ENCODE assay signal across 16 cellular contexts in the genomic region with DNA sequence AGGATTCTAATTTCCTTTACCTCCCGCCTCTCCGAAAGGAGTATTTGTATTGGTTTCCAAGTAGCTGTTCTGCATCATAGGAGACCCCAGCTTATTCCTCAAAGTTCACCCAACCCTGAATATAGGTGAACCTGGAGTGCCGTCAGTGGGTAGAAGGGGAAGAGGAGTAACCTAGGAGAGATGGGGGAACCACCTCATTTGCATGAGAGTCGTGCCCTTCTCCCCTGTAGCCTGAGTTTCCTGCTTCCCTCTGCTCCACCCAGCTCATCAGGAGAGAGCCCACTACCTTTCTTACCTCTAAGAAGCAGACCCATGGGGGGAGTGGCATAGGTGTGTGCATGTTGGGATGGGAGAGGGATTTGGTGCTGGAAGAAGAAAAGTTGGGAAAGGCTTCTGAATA. TPM values are rescaled to one million over a fixed set of nuclear protein-coding genes. Genes with fewer than 3 reads are reported as not detected.
A peak's percentile ranks its signal among the peaks of the same experiment; 100 is the strongest.
DNase-seq lines count a peak whose midpoint lies in the region; ATAC-seq and TF ChIP-seq lines count a peak whose summit lies in the region.
"Had no signal": no experiment of that assay in that cellular context is flagged by ENCODE, and none has a peak within 500 bp of the region (broad histone marks: within the 10 kb centered on the region; RNA-seq: fewer than 3 reads in every experiment).

No MANE protein-coding gene starts in this region.

- H3K36me3 Mint-ChIP-seq in stimulated activated naive B cell treated with anti-CD40 and anti-IgM and Interleukin-4, amounts not matched to agents 10 μg/mL and 1 μg/mL and 100 μg/mL, for 72 hours = peaks cover 9 to 15% of the 10 kb centered on the region in 2 donors
- H3K36me3 Mint-ChIP-seq: CD14-positive monocyte had no signal

- peaks cover 5% of the 10 kb centered on the region for H3K4me1 Mint-ChIP-seq in stimulated activated naive CD8-positive, alpha-beta T cell treated with anti-CD3 and anti-CD28 coated beads, Interleukin-15, amount 100 ng/mL, for 72 hours
- H3K4me1 Mint-ChIP-seq in stimulated activated naive B cell treated with anti-CD40 and anti-IgM and Interleukin-4, amounts not matched to agents 10 μg/mL and 1 μg/mL and 100 μg/mL, for 72 hours = peaks cover 9 to 24% of the 10 kb centered on the region in 2 donors

- intact Hi-C loops in gastrocnemius medialis (cut with DNase I; ENCODE audit: low total_unique reads) = no loop called here

- no peaks in the 10 kb centered on the region for H3K9me3 Mint-ChIP-seq in stimulated activated naive CD8-positive, alpha-beta T cell treated with anti-CD3 and anti-CD28 coated beads, Interleukin-15, amount 100 ng/mL, for 72 hours
- no peaks in the 10 kb centered on the region for H3K9me3 Mint-ChIP-seq in stimulated activated naive B cell treated with anti-CD40 and anti-IgM and Interleukin-4, amounts not matched to agents 10 μg/mL and 1 μg/mL and 100 μg/mL, for 72 hours
- H3K9me3 Mint-ChIP-seq: CD14-positive monocyte; CD4-positive, alpha-beta memory T cell; H9 had no signal

- TF ChIP-seq CTCF in RWPE2 (IDR thresholded peaks at IDR 0.05; ENCODE audit: poor library complexity, severe bottlenecking) (no peak), gastrocnemius medialis (IDR thresholded peaks at IDR 0.05 in 4 of 5, conservative IDR thresholded peaks at IDR 0.05 in 1 of 5) (no peak)

- H3K27me3 ChIP-seq in RWPE2 (ENCODE audit: insufficient read depth, poor library complexity, severe bottlenecking) (peaks cover 4% of the 10 kb centered on the region), gastrocnemius medialis (no peaks in the 10 kb centered on the region)
- H3K27me3 ChIP-seq: BLaER1 had no signal

- no peak overlapping the region for H3K27ac ChIP-seq in RWPE2 (ENCODE audit: poor library complexity, severe bottlenecking)
- no peak overlapping the region for H3K27ac ChIP-seq in gastrocnemius medialis
- H3K27ac ChIP-seq: 22Rv1, A549, BLaER1, KMS-11 had no signal

- DNase-seq in stimulated activated naive CD8-positive, alpha-beta T cell treated with anti-CD3 and anti-CD28 coated beads, Interleukin-15, Interleukin-2, amounts not matched to agents 100 U/mL and 50 U/mL, for 24 hours = no peak
- DNase-seq in stimulated activated naive CD8-positive, alpha-beta T cell treated with anti-CD3 and anti-CD28 coated beads, Interleukin-15, amount 100 ng/mL, for 72 hours = no peak
- no peak for DNase-seq in RWPE2 (ENCODE audit: low spot score)
- DNase-seq in stimulated activated naive B cell treated with anti-CD40 and anti-IgM and Interleukin-4, amounts not matched to agents 10 μg/mL and 1 μg/mL and 100 μg/mL, for 72 hours = no peak
- no peak for DNase-seq in GF-D8 (lab: John Stamatoyannopoulos, UW)
- no peak for DNase-seq in gastrocnemius medialis
- DNase-seq: CD4-positive, alpha-beta memory T cell; H9 had no signal

- no peaks in the 10 kb centered on the region for H3K9me3 ChIP-seq in RWPE2 (ENCODE audit: severe bottlenecking)
- no peaks in the 10 kb centered on the region for H3K9me3 ChIP-seq in gastrocnemius medialis
- H3K9me3 ChIP-seq: A549, BLaER1 had no signal

- TF ChIP-seq POLR2A in gastrocnemius medialis (IDR thresholded peaks at IDR 0.05) = no peak

- H3K4me1 ChIP-seq in RWPE2 (ENCODE audit: insufficient read depth, poor library complexity, severe bottlenecking) (no peaks in the 10 kb centered on the region), gastrocnemius medialis (peaks cover 0 to 15% of the 10 kb centered on the region in 2 donors)
- H3K4me1 ChIP-seq: A549, BLaER1 had no signal

- peak; percentile 26 for ATAC-seq in stimulated activated naive CD8-positive, alpha-beta T cell treated with anti-CD3 and anti-CD28 coated beads, Interleukin-15, Interleukin-2, amounts not matched to agents 100 U/mL and 50 U/mL, for 24 hours
- ATAC-seq in stimulated activated naive CD8-positive, alpha-beta T cell treated with anti-CD3 and anti-CD28 coated beads, Interleukin-15, amount 100 ng/mL, for 72 hours = no peak
- ATAC-seq in RWPE2 (ENCODE audit: low read depth) (0 out of 3 replicates have a peak, but pooled peaks have one; percentile 9), esophagus mucosa (peak; percentile 39), HG03342 (IDR thresholded peaks at IDR 0.05; ENCODE audit: unreplicated experiment) (no peak), gastrocnemius medialis (no peak)
- ATAC-seq in stimulated activated naive B cell treated with anti-CD40 and anti-IgM and Interleukin-4, amounts not matched to agents 10 μg/mL and 1 μg/mL and 100 μg/mL, for 72 hours (replicated peaks) = peak; percentile 52 to 60
- ATAC-seq: A549 had no signal

- H3K4me3 ChIP-seq in RWPE2 (ENCODE audit: severe bottlenecking) (no peak overlapping the region), gastrocnemius medialis (no peak overlapping the region)
- H3K4me3 ChIP-seq: A549, BLaER1 had no signal

- no peak overlapping the region for H3K4me3 Mint-ChIP-seq in stimulated activated naive CD8-positive, alpha-beta T cell treated with anti-CD3 and anti-CD28 coated beads, Interleukin-15, amount 100 ng/mL, for 72 hours
- no peak overlapping the region for H3K4me3 Mint-ChIP-seq in stimulated activated naive B cell treated with anti-CD40 and anti-IgM and Interleukin-4, amounts not matched to agents 10 μg/mL and 1 μg/mL and 100 μg/mL, for 72 hours
- H3K4me3 Mint-ChIP-seq: CD4-positive, alpha-beta memory T cell; H9 had no signal

- in situ Hi-C loops in gastrocnemius medialis (cut with MboI; ENCODE audit: low sequenced_read_pairs in 4 of 4) = no loop called here

- H3K36me3 ChIP-seq in RWPE2 (ENCODE audit: low read depth) (no peaks in the 10 kb centered on the region), gastrocnemius medialis (no peaks in the 10 kb centered on the region)
- H3K36me3 ChIP-seq: BLaER1 had no signal

- no peaks in the 10 kb centered on the region for H3K27me3 Mint-ChIP-seq in stimulated activated naive CD8-positive, alpha-beta T cell treated with anti-CD3 and anti-CD28 coated beads, Interleukin-15, amount 100 ng/mL, for 72 hours
- no peaks in the 10 kb centered on the region for H3K27me3 Mint-ChIP-seq in stimulated activated naive B cell treated with anti-CD40 and anti-IgM and Interleukin-4, amounts not matched to agents 10 μg/mL and 1 μg/mL and 100 μg/mL, for 72 hours

- H3K27ac Mint-ChIP-seq in stimulated activated naive CD8-positive, alpha-beta T cell treated with anti-CD3 and anti-CD28 coated beads, Interleukin-15, amount 100 ng/mL, for 72 hours = no peak overlapping the region
- no peak overlapping the region for H3K27ac Mint-ChIP-seq in stimulated activated naive B cell treated with anti-CD40 and anti-IgM and Interleukin-4, amounts not matched to agents 10 μg/mL and 1 μg/mL and 100 μg/mL, for 72 hours
- H3K27ac Mint-ChIP-seq: CD4-positive, alpha-beta memory T cell; H9 had no signal

RNA-seq across cellular contexts. Expression of a gene that starts 17.3 kb away (rescaled TPM):
- total RNA-seq in esophagus mucosa = 37.9 TPM
- total RNA-seq in gastrocnemius medialis = not detected
- total RNA-seq: HT1080 had no signal

RNA-seq across cellular contexts. Expression of a gene that starts 36.3 kb away (rescaled TPM):
- 43.0 TPM for total RNA-seq in esophagus mucosa
- 100 to 1,000 TPM in 1 of 4 donors, 10 to 100 TPM in 3; 45.9 to 118 (median 94.2) TPM for total RNA-seq in gastrocnemius medialis

RNA-seq across cellular contexts. Expression of a gene that starts 44.1 kb away (rescaled TPM):
- total RNA-seq in esophagus mucosa = 22.6 TPM
- 100 to 1,000 TPM in 3 of 4 donors, 10 to 100 TPM in 1; 99.5 to 155 (median 121) TPM for total RNA-seq in gastrocnemius medialis

Comparison
In these comparisons a context has a peak if more than half of its experiments do, and no peak if none do; other contexts are left out.
1. ATAC-seq: peak in stimulated activated naive CD8-positive, alpha-beta T cell treated with anti-CD3 and anti-CD28 coated beads, Interleukin-15, Interleukin-2, amounts not matched to agents 100 U/mL and 50 U/mL, for 24 hours (single experiment), RWPE2 (single experiment), esophagus mucosa (single experiment) and stimulated activated naive B cell treated with anti-CD40 and anti-IgM and Interleukin-4, amounts not matched to agents 10 μg/mL and 1 μg/mL and 100 μg/mL, for 72 hours (2 of 2); none in stimulated activated naive CD8-positive, alpha-beta T cell treated with anti-CD3 and anti-CD28 coated beads, Interleukin-15, amount 100 ng/mL, for 72 hours (single experiment), HG03342 (single experiment) and gastrocnemius medialis (0 of 2).
2. RNA of a gene that starts 17.3 kb away (total RNA-seq): 37.9 TPM in esophagus mucosa (single experiment); not detected in gastrocnemius medialis; every median in the first group is over 10 times any median in the second.